ENCODE assay signal across 23 cellular contexts in the genomic region with DNA sequence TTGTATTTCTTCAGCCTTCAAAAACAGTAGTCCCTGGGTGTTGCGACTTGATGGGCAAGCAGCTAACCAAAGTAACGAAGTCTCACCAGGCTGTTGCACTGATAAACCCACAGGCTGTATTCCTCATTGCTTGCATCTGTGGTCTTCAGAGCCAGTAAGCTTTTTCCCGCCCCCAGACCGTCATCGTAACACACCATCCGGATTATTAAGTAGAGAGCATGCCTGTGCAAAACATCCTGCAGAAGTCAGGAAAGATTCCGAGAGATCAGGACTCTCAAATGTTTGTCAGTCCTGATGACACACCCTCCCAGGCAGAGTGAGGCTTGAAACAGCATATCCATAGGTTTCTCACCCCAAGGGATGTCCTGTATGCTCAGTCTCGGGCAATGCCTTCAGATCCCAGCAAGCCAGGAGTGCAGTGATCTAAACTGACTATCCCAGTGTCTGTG. TPM values are rescaled to one million over a fixed set of nuclear protein-coding genes. Genes with fewer than 3 reads are reported as not detected.
DNase-seq lines count a peak whose midpoint lies in the region; ATAC-seq and TF ChIP-seq lines count a peak whose summit lies in the region.
"Had no signal": no experiment of that assay in that cellular context is flagged by ENCODE, and none has a peak within 500 bp of the region (broad histone marks: within the 10 kb centered on the region; RNA-seq: fewer than 3 reads in every experiment).

No MANE protein-coding gene starts in this region.

- no peak overlapping the region for H3K4me3 Mint-ChIP-seq in CD4-positive, alpha-beta memory T cell
- H3K4me3 Mint-ChIP-seq in naive thymus-derived CD4-positive, alpha-beta T cell = no peak overlapping the region
- H3K4me3 Mint-ChIP-seq: activated T-cell treated with anti-CD3 and anti-CD28 coated beads, Interleukin-2, amount 50 U/mL, for 4 hours; effector memory CD8-positive, alpha-beta T cell; GM23338 had no signal

- POLR2A ChIA-PET in Panc1 (lab: Charles Lee) = no interaction called here
- POLR2A ChIA-PET in CD4-positive, alpha-beta memory T cell (lab: Charles Lee; ENCODE audit: partially characterized antibody) = no interaction called here
- POLR2A ChIA-PET in naive thymus-derived CD4-positive, alpha-beta T cell (lab: Charles Lee) = no interaction called here

- no TSS peak for BruUV-seq in Panc1 (replicated peaks; lab: Mats Ljungman, UMichigan)

- TF ChIP-seq CTCF in Panc1 (IDR thresholded peaks at IDR 0.05) = no peak
- no peak for TF ChIP-seq CTCF in gastroesophageal sphincter (IDR thresholded peaks at IDR 0.05)
- TF ChIP-seq CTCF in sigmoid colon (IDR thresholded peaks at IDR 0.05) = no peak

- intact Hi-C loops in Panc1 (cut with micrococcal nuclease; ENCODE audit: unreplicated experiment) (no loop called here), sigmoid colon (cut with DNase I) (no loop called here)
- intact Hi-C loops in CD4-positive, alpha-beta memory T cell (cut with micrococcal nuclease) = no loop called here
- intact Hi-C loops in naive thymus-derived CD4-positive, alpha-beta T cell (cut with micrococcal nuclease) = no loop called here

- H3K4me1 ChIP-seq in Panc1 (ENCODE audit: control insufficient read depth, insufficient read depth, low read length) (peaks cover 22% of the 10 kb centered on the region), gastroesophageal sphincter (peaks cover 16 to 49% (median 20%) of the 10 kb centered on the region in 3 donors), sigmoid colon (peaks cover 0 to 38% (median 34%) of the 10 kb centered on the region in 4 donors)
- H3K4me1 ChIP-seq in CD4-positive, alpha-beta memory T cell (ENCODE audit: insufficient read depth, low read length) = no peaks in the 10 kb centered on the region
- no peaks in the 10 kb centered on the region for H3K4me1 ChIP-seq in naive thymus-derived CD4-positive, alpha-beta T cell (ENCODE audit: control insufficient read depth in 2 of 2, insufficient read depth in 2 of 2, low read length in 2 of 2)

- H3K27ac Mint-ChIP-seq in CD4-positive, alpha-beta memory T cell = no peak overlapping the region
- H3K27ac Mint-ChIP-seq in naive thymus-derived CD4-positive, alpha-beta T cell = peak overlapping the region in 1 of 9 donors; percentile 5
- H3K27ac Mint-ChIP-seq: GM23338 had no signal

- peaks cover 37% of the 10 kb centered on the region for H3K36me3 ChIP-seq in Panc1 (ENCODE audit: control insufficient read depth, insufficient read depth, low read length)
- H3K36me3 ChIP-seq in gastroesophageal sphincter = peaks cover 0 to 69% of the 10 kb centered on the region in 2 donors
- H3K36me3 ChIP-seq in sigmoid colon = peaks cover 0 to 50% (median 13%) of the 10 kb centered on the region in 4 donors
- peaks cover 29% of the 10 kb centered on the region for H3K36me3 ChIP-seq in CD4-positive, alpha-beta memory T cell (ENCODE audit: insufficient read depth, low read length)
- H3K36me3 ChIP-seq in naive thymus-derived CD4-positive, alpha-beta T cell (ENCODE audit: control insufficient read depth in 2 of 3, insufficient read depth in 3 of 3, low read length in 3 of 3) = peaks cover 0 to 34% (median 3%) of the 10 kb centered on the region in 3 experiments

- WGBS in gastroesophageal sphincter (ENCODE audit: low coverage in 1 of 2), 2 donors = 58 to 63% methylated on average over 2 to 3 of the region's 8 CpGs
- 89 to 90% methylated on average over 8 of the region's 8 CpGs for WGBS in sigmoid colon, 2 donors

- TF ChIP-seq EP300 in gastroesophageal sphincter (IDR thresholded peaks at IDR 0.05) = no peak
- TF ChIP-seq EP300 in sigmoid colon (IDR thresholded peaks at IDR 0.05) = no peak

- H3K9me3 ChIP-seq in Panc1 (ENCODE audit: control insufficient read depth, insufficient read depth, low read depth, low read length) = no peaks in the 10 kb centered on the region
- H3K9me3 ChIP-seq in gastroesophageal sphincter = no peaks in the 10 kb centered on the region
- no peaks in the 10 kb centered on the region for H3K9me3 ChIP-seq in sigmoid colon
- H3K9me3 ChIP-seq in CD4-positive, alpha-beta memory T cell (ENCODE audit: control insufficient read depth in 1 of 2, low read length in 2 of 2) = no peaks in the 10 kb centered on the region
- H3K9me3 ChIP-seq in naive thymus-derived CD4-positive, alpha-beta T cell (ENCODE audit: control insufficient read depth in 2 of 3, low read length in 3 of 3) = no peaks in the 10 kb centered on the region
- H3K9me3 ChIP-seq: stomach, upper lobe of left lung had no signal

- H3K27me3 ChIP-seq in Panc1 (ENCODE audit: control insufficient read depth, insufficient read depth, low read length) = no peaks in the 10 kb centered on the region
- H3K27me3 ChIP-seq in gastroesophageal sphincter = no peaks in the 10 kb centered on the region
- no peaks in the 10 kb centered on the region for H3K27me3 ChIP-seq in sigmoid colon
- H3K27me3 ChIP-seq in CD4-positive, alpha-beta memory T cell (ENCODE audit: insufficient read depth, low read length) = no peaks in the 10 kb centered on the region
- H3K27me3 ChIP-seq in naive thymus-derived CD4-positive, alpha-beta T cell (ENCODE audit: control insufficient read depth in 2 of 2, insufficient read depth in 2 of 2, low read length in 2 of 2) = no peaks in the 10 kb centered on the region
- H3K27me3 ChIP-seq: stomach, upper lobe of left lung had no signal

- H3K4me3 ChIP-seq in Panc1 (ENCODE audit: low read depth in 2 of 2, low read length in 2 of 2) (no peak overlapping the region), gastroesophageal sphincter (no peak overlapping the region), sigmoid colon (no peak overlapping the region)
- no peak overlapping the region for H3K4me3 ChIP-seq in CD4-positive, alpha-beta memory T cell (ENCODE audit: low read length in 2 of 2)
- H3K4me3 ChIP-seq in naive thymus-derived CD4-positive, alpha-beta T cell (ENCODE audit: low read length) = no peak overlapping the region
- H3K4me3 ChIP-seq: coronary artery, GM23338, stomach, upper lobe of left lung had no signal

- DNase-seq in Panc1 (ENCODE audit: low read depth, low spot score) (no peak), amniotic epithelial cell (ENCODE audit: low read depth) (peak; percentile 71), sigmoid colon (no peak), NCI-H146 (lab: John Stamatoyannopoulos, UW) (no peak)
- DNase-seq in CD4-positive, alpha-beta memory T cell = no peak
- no peak for DNase-seq in naive thymus-derived CD4-positive, alpha-beta T cell
- DNase-seq: activated CD4-positive, alpha-beta T cell treated with anti-CD3 and anti-CD28 coated beads for 1 hour; activated T-cell treated with anti-CD3 and anti-CD28 coated beads, Interleukin-2, amount 50 U/mL, for 4 hours; CD4-positive, CD25-positive, alpha-beta regulatory T cell; effector memory CD8-positive, alpha-beta T cell; KBM-7; kidney glomerular epithelial cell; MM.1S; NCI-H1417 treated with DMSO at 0.1 percent for 48 hours; NCI-H510A treated with DMSO at 0.1 percent for 48 hours; occipital lobe; stomach; T-helper 1 cell; upper lobe of left lung had no signal

- no peaks in the 10 kb centered on the region for H3K9me3 Mint-ChIP-seq in CD4-positive, alpha-beta memory T cell
- H3K9me3 Mint-ChIP-seq in naive thymus-derived CD4-positive, alpha-beta T cell = no peaks in the 10 kb centered on the region
- H3K9me3 Mint-ChIP-seq: activated T-cell treated with anti-CD3 and anti-CD28 coated beads, Interleukin-2, amount 50 U/mL, for 4 hours; CD4-positive, CD25-positive, alpha-beta regulatory T cell; effector memory CD8-positive, alpha-beta T cell; GM23338 had no signal

- CTCF ChIA-PET in Panc1 (lab: Charles Lee) = no interaction called here
- CTCF ChIA-PET in CD4-positive, alpha-beta memory T cell (lab: Charles Lee; ENCODE audit: partially characterized antibody) = no interaction called here
- CTCF ChIA-PET in naive thymus-derived CD4-positive, alpha-beta T cell (lab: Charles Lee) = no interaction called here

- peak; percentile 61 for ATAC-seq in Panc1
- ATAC-seq in gastroesophageal sphincter = peak; percentile 13
- ATAC-seq in GM19467 (IDR thresholded peaks at IDR 0.05; ENCODE audit: unreplicated experiment) = no peak
- ATAC-seq in naive thymus-derived CD4-positive, alpha-beta T cell = no peak
- ATAC-seq: activated T-cell treated with anti-CD3 and anti-CD28 coated beads, Interleukin-2, amount 50 U/mL, for 4 hours; effector memory CD8-positive, alpha-beta T cell; GM23338 had no signal

- in situ Hi-C loops in Panc1 (cut with HindIII; ENCODE audit: low pct_unique_long_range_greater_than_20kb, low sequenced_read_pairs) = no loop called here

- TF ChIP-seq POLR2A in gastroesophageal sphincter (IDR thresholded peaks at IDR 0.05) (no peak), sigmoid colon (IDR thresholded peaks at IDR 0.05) (no peak)

- H3K27me3 Mint-ChIP-seq in CD4-positive, alpha-beta memory T cell = no peaks in the 10 kb centered on the region
- no peaks in the 10 kb centered on the region for H3K27me3 Mint-ChIP-seq in naive thymus-derived CD4-positive, alpha-beta T cell
- H3K27me3 Mint-ChIP-seq: CD4-positive, CD25-positive, alpha-beta regulatory T cell; effector memory CD8-positive, alpha-beta T cell had no signal

- H3K36me3 Mint-ChIP-seq in CD4-positive, alpha-beta memory T cell = peaks cover 32 to 49% of the 10 kb centered on the region in 2 donors
- peaks cover 3 to 32% (median 14%) of the 10 kb centered on the region in 5 donors for H3K36me3 Mint-ChIP-seq in naive thymus-derived CD4-positive, alpha-beta T cell

- H3K27ac ChIP-seq in Panc1 (ENCODE audit: low read length) = no peak overlapping the region; the same call in 1 of the 2 replicates
- peak overlapping the region; percentile 8 to 65 (median 62) for H3K27ac ChIP-seq in gastroesophageal sphincter
- peak overlapping the region; percentile 35 to 62 (median 52) for H3K27ac ChIP-seq in sigmoid colon
- no peak overlapping the region for H3K27ac ChIP-seq in CD4-positive, alpha-beta memory T cell (ENCODE audit: low read depth, low read length)
- no peak overlapping the region for H3K27ac ChIP-seq in naive thymus-derived CD4-positive, alpha-beta T cell (ENCODE audit: low read depth, low read length)
- H3K27ac ChIP-seq: coronary artery, upper lobe of left lung had no signal

- no peaks in the 10 kb centered on the region for H3K4me1 Mint-ChIP-seq in CD4-positive, alpha-beta memory T cell
- H3K4me1 Mint-ChIP-seq in naive thymus-derived CD4-positive, alpha-beta T cell = no peaks in the 10 kb centered on the region
- H3K4me1 Mint-ChIP-seq: CD4-positive, CD25-positive, alpha-beta regulatory T cell; GM23338 had no signal

RNA-seq across cellular contexts. Expression of gene ITGB1BP1, which starts 15.9 kb away (rescaled TPM):
- total RNA-seq in Panc1 (2021; ENCODE audit: unreplicated experiment) (153 TPM), gastroesophageal sphincter (10 to 100 TPM; 52.8 to 80.4 (median 69.6) TPM), sigmoid colon (10 to 100 TPM; 52.3 to 75.6 (median 61.6) TPM)
- 75.2 TPM for polyA plus RNA-seq in Panc1 (2012; ENCODE audit: insufficient read length)
- polyA plus RNA-seq in sigmoid colon = 10 to 100 TPM; 24.3 to 99.7 (median 47.4) TPM
- 10 to 100 TPM; 55.1 to 55.8 TPM for total RNA-seq in CD4-positive, alpha-beta memory T cell
- polyA plus RNA-seq in CD4-positive, alpha-beta memory T cell = 100 to 1,000 TPM; 124 to 161 TPM
- 100 to 1,000 TPM in 1 of 5 experiments, 10 to 100 TPM in 4; 45.1 to 107 (median 54.3) TPM for total RNA-seq in naive thymus-derived CD4-positive, alpha-beta T cell
- 100 to 1,000 TPM; 109 to 123 TPM for polyA plus RNA-seq in naive thymus-derived CD4-positive, alpha-beta T cell

RNA-seq across cellular contexts. Expression of gene CPSF3, which starts 16.1 kb away (rescaled TPM):
- total RNA-seq in Panc1 (2021; ENCODE audit: unreplicated experiment) = 54.1 TPM
- 40.6 TPM for polyA plus RNA-seq in Panc1 (2012; ENCODE audit: insufficient read length)
- 10 to 100 TPM; 18.0 to 27.0 (median 26.1) TPM for total RNA-seq in gastroesophageal sphincter
- 10 to 100 TPM; 22.9 to 33.5 (median 27.5) TPM for total RNA-seq in sigmoid colon
- 10 to 100 TPM; 14.4 to 23.6 (median 14.6) TPM for polyA plus RNA-seq in sigmoid colon
- 10 to 100 TPM; 20.9 to 22.4 TPM for total RNA-seq in CD4-positive, alpha-beta memory T cell
- 10 to 100 TPM; 27.8 to 33.7 TPM for polyA plus RNA-seq in CD4-positive, alpha-beta memory T cell
- 10 to 100 TPM; 18.0 to 47.8 (median 21.7) TPM for total RNA-seq in naive thymus-derived CD4-positive, alpha-beta T cell
- polyA plus RNA-seq in naive thymus-derived CD4-positive, alpha-beta T cell = 10 to 100 TPM; 22.2 to 27.7 TPM

Comparison
In these comparisons a context has a peak if more than half of its experiments do, and no peak if none do; other contexts are left out.
1. ATAC-seq: peak in Panc1 (single experiment) and gastroesophageal sphincter (single experiment); none in GM19467 (single experiment) and naive thymus-derived CD4-positive, alpha-beta T cell (single experiment).
2. H3K27ac ChIP-seq: peak in gastroesophageal sphincter (4 of 4) and sigmoid colon (4 of 4); none in Panc1 (single experiment), CD4-positive, alpha-beta memory T cell (single experiment) and naive thymus-derived CD4-positive, alpha-beta T cell (single experiment).